ENCODE assay signal across 6 cellular contexts in the genomic region with DNA sequence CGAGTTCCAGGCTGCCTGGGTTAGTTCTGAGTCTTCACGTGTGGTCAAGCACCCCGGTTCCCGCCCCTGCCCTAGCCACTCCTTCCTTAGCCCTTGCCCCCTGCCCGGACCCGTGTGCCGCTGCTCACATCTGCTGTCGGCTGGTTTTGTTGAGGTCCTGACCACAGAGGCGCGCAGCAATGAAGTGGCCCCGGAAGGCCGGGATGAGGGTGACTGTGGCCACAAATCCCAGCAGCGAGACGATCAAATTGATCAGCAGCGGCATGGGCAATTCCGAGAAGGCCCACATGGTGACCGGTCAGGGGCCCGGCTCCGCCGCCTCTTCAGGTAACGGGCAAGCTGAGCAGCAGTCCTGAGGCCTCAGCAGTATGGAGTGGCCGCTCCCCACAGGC. TPM values are rescaled to one million over a fixed set of nuclear protein-coding genes. Genes with fewer than 3 reads are reported as not detected.
DNase-seq lines count a peak whose midpoint lies in the region; ATAC-seq and TF ChIP-seq lines count a peak whose summit lies in the region.

No MANE protein-coding gene starts in this region.

- peaks cover 11 to 20% of the 10 kb centered on the region in 2 donors for H3K36me3 ChIP-seq in mucosa of rectum (ENCODE audit: control insufficient read depth in 2 of 2, insufficient read depth in 2 of 2, low read length in 2 of 2)

- peaks cover 30% of the 10 kb centered on the region for H3K4me1 Mint-ChIP-seq in activated naive CD8-positive, alpha-beta T cell treated with anti-CD3 and anti-CD28 coated beads for 36 hours

- H3K27me3 ChIP-seq in mucosa of rectum (ENCODE audit: control insufficient read depth in 2 of 2, insufficient read depth in 2 of 2, low read length in 2 of 2) = no peaks in the 10 kb centered on the region

- peaks cover 24 to 29% of the 10 kb centered on the region in 2 donors for H3K4me1 ChIP-seq in mucosa of rectum (ENCODE audit: control insufficient read depth in 2 of 2, insufficient read depth in 2 of 2, low read length in 2 of 2)

- 0 out of 2 replicates have a peak, but pooled peaks have one; percentile 2 for TF ChIP-seq CTCF in GM12874 (IDR thresholded peaks at IDR 0.05; ENCODE audit: insufficient read depth, low read depth, low read length)

- no peaks in the 10 kb centered on the region for H3K9me3 Mint-ChIP-seq in activated naive CD8-positive, alpha-beta T cell treated with anti-CD3 and anti-CD28 coated beads for 36 hours

- no peaks in the 10 kb centered on the region for H3K9me3 ChIP-seq in mucosa of rectum (ENCODE audit: control insufficient read depth in 2 of 2, low read length in 2 of 2)

- H3K36me3 Mint-ChIP-seq in activated naive CD8-positive, alpha-beta T cell treated with anti-CD3 and anti-CD28 coated beads for 36 hours = peaks cover 27% of the 10 kb centered on the region

- peak; percentile 45 for DNase-seq in activated naive CD8-positive, alpha-beta T cell treated with anti-CD3 and anti-CD28 coated beads for 36 hours
- no peak for DNase-seq in NCI-H1694 treated with DMSO at 0.1 percent for 48 hours (lab: John Stamatoyannopoulos, UW)

- no peaks in the 10 kb centered on the region for H3K27me3 Mint-ChIP-seq in activated naive CD8-positive, alpha-beta T cell treated with anti-CD3 and anti-CD28 coated beads for 36 hours

- H3K27ac ChIP-seq in mucosa of rectum (ENCODE audit: low read depth in 2 of 2, low read length in 2 of 2) = peak overlapping the region; percentile 95 to 98

- peak; percentile 4 for ATAC-seq in HG02973 (IDR thresholded peaks at IDR 0.05; ENCODE audit: unreplicated experiment)
- ATAC-seq in GM18520 (IDR thresholded peaks at IDR 0.05; ENCODE audit: unreplicated experiment) = no peak

- H3K4me3 Mint-ChIP-seq in activated naive CD8-positive, alpha-beta T cell treated with anti-CD3 and anti-CD28 coated beads for 36 hours = peak overlapping the region; percentile 94

- peak overlapping the region; percentile 93 to 94 for H3K4me3 ChIP-seq in mucosa of rectum (ENCODE audit: low read length in 2 of 2)

- H3K27ac Mint-ChIP-seq in activated naive CD8-positive, alpha-beta T cell treated with anti-CD3 and anti-CD28 coated beads for 36 hours = peak overlapping the region; percentile 97

- H3K9ac ChIP-seq in mucosa of rectum (ENCODE audit: low read depth in 1 of 2, low read length in 2 of 2) = peak overlapping the region; percentile 83 to 91

RNA-seq across cellular contexts. Expression of a gene that starts 0.3 kb away (rescaled TPM):
- 10 to 100 TPM; 58.3 to 63.6 TPM for total RNA-seq in activated naive CD8-positive, alpha-beta T cell treated with anti-CD3 and anti-CD28 coated beads for 36 hours

RNA-seq across cellular contexts. Expression of a gene that starts 5.8 kb away (rescaled TPM):
- total RNA-seq in activated naive CD8-positive, alpha-beta T cell treated with anti-CD3 and anti-CD28 coated beads for 36 hours = 10 to 100 TPM; 19.3 to 20.0 TPM

RNA-seq across cellular contexts. Expression of a gene that starts 16.7 kb away (rescaled TPM):
- 10 to 100 TPM; 42.1 to 43.0 TPM for total RNA-seq in activated naive CD8-positive, alpha-beta T cell treated with anti-CD3 and anti-CD28 coated beads for 36 hours

RNA-seq across cellular contexts. Expression of a gene that starts 20.0 kb away (rescaled TPM):
- 10 to 100 TPM; 20.3 to 21.5 TPM for total RNA-seq in activated naive CD8-positive, alpha-beta T cell treated with anti-CD3 and anti-CD28 coated beads for 36 hours

RNA-seq across cellular contexts. Expression of a gene that starts 33.7 kb away (rescaled TPM):
- total RNA-seq in activated naive CD8-positive, alpha-beta T cell treated with anti-CD3 and anti-CD28 coated beads for 36 hours = 10 to 100 TPM; 19.2 to 20.2 TPM
